ENCODE assay signal across 8 cellular contexts in the genomic region with DNA sequence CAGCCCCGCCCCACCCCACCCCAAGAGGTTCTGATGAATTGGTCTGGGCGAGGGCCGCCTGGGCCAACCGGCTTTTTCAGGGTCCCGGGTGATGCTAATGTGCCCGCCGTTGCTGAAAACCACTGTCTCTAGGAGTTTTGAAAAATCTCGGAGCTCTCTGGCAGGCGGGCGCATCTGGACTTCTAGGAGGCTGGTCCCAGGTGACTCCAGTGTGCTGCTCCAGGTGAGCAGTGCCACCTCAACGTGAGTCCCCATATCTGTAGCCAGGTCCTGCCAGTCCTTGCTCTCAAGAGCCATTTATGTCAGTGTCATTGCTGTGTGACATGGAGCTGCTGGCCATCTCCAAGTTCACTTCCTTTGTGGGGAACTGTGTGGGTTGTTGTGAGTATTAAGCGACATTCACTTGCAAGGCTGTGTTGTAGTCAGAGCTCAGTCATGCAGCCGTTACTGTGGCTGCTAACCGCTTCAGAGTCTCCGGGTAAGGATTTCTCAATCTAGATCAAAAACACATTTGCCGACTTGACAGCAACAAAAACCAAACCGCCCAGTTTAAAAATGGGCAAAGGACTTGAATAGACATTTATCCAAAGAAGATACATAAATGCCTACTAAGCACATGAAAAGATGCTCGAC. TPM values are rescaled to one million over a fixed set of nuclear protein-coding genes. Genes with fewer than 3 reads are reported as not detected.
DNase-seq lines count a peak whose midpoint lies in the region; ATAC-seq, FAIRE-seq and TF ChIP-seq lines count a peak whose summit lies in the region.

RFX8 (minus strand) TSS at position 361 of the 633 bp plus-strand sequence. CDS start 8,264 bp downstream, outside the sequence.

- 11% methylated on average over 18 of the region's 18 CpGs for WGBS in GM12878 (ENCODE audit: insufficient coverage, insufficient replicate concordance, low lambda C conversion rate, missing lambda C conversion rate)

- H3K9ac ChIP-seq in GM12878 (ENCODE audit: control insufficient read depth, insufficient read depth, low read length) = no peak within 1 kb of the TSS

- H3K4me1 ChIP-seq in GM12878 (ENCODE audit: control insufficient read depth, insufficient read depth, low read length) = no peaks in the 10 kb centered on the region
- H3K4me1 ChIP-seq in left lung = peaks cover 0 to 30% of the 10 kb centered on the region in 2 donors

- no peak within 1 kb of the TSS for H2AFZ ChIP-seq in GM12878 (ENCODE audit: control insufficient read depth, low read depth, low read length)

- H3K27me3 ChIP-seq in GM12878 (replicated peaks in 1 of 2; ENCODE audit: control insufficient read depth in 2 of 2, insufficient read depth in 2 of 2, low read length in 1 of 2) (peaks cover 4 to 13% of the 10 kb centered on the region in 2 experiments), left lung (peaks cover 0 to 61% of the 10 kb centered on the region in 2 donors)

- no peak for TF ChIP-seq RAD21 in GM12878 (IDR thresholded peaks at IDR 0.05; ENCODE audit: insufficient read depth, low read depth, low read length)

- ATAC-seq in GM12878 = peak; percentile 60
- ATAC-seq in left lung = peak; percentile 79
- ATAC-seq in GM19397 (IDR thresholded peaks at IDR 0.05; ENCODE audit: unreplicated experiment) = no peak
- ATAC-seq in HG02610 (IDR thresholded peaks at IDR 0.05; ENCODE audit: unreplicated experiment) = no peak

- POLR2A ChIA-PET in GM12878 (lab: Charles Lee) = no interaction called here

- SMC1A ChIA-PET in GM12878 (lab: Charles Lee; ENCODE audit: uncharacterized antibody, unreplicated experiment) = no interaction called here

- H3K36me3 ChIP-seq in GM12878 (ENCODE audit: control insufficient read depth in 2 of 2, insufficient read depth in 2 of 2, low read length in 1 of 2) = no peaks in the 10 kb centered on the region
- H3K36me3 ChIP-seq in left lung = no peaks in the 10 kb centered on the region

- no peaks in the 10 kb centered on the region for H4K20me1 ChIP-seq in GM12878 (ENCODE audit: control insufficient read depth, insufficient read depth)

- TF ChIP-seq EP300 in GM12878 (IDR thresholded peaks at IDR 0.05; ENCODE audit: borderline replicate concordance in 1 of 2, control insufficient read depth in 1 of 2, low read depth in 2 of 2, low read length in 2 of 2) = no peak

- FAIRE-seq in GM12878 (lab: Jason Lieb, UNC) = no peak

- H3K9me3 ChIP-seq in GM12878 (replicated peaks; ENCODE audit: control insufficient read depth, insufficient read depth, low read length) = no peaks in the 10 kb centered on the region
- no peaks in the 10 kb centered on the region for H3K9me3 ChIP-seq in left lung

- in situ Hi-C loops in GM12878 (cut with MboI) = no loop called here

- peak; percentile 81 for DNase-seq in GDM1 (lab: John Stamatoyannopoulos, UW)
- peak; percentile 95 for DNase-seq in SW480 (ENCODE audit: low spot score)
- DNase-seq in GM12878 (ENCODE audit: low read depth, low spot score) = no peak
- DNase-seq in left lung = peak in 1 of 2 donors; percentile 44
- DNase-seq in stimulated activated CD4-positive, alpha-beta T cell treated with anti-CD3 and anti-CD28 coated beads, TNF-alpha, amount 100 ng/mL, for 4 hours (ENCODE audit: low read depth in 3 of 3) = peak; percentile 15 to 21 (median 18)
- no peak for DNase-seq in NCI-H2227 treated with DMSO at 0.1 percent for 48 hours (lab: John Stamatoyannopoulos, UW)

- no peak within 1 kb of the TSS for H3K27ac ChIP-seq in GM12878 (ENCODE audit: control insufficient read depth, insufficient read depth)
- H3K27ac ChIP-seq in left lung = peak within 1 kb of the TSS; percentile 38 to 73

- H3K4me2 ChIP-seq in GM12878 (ENCODE audit: control insufficient read depth, insufficient read depth) = 0 out of 2 replicates have a peak within 1 kb of the TSS, but pooled peaks have one; percentile 17

- BruUV-seq in GM12878 (replicated peaks; lab: Mats Ljungman, UMichigan) = no TSS peak

- TF ChIP-seq CTCF in GM12878 (IDR thresholded peaks at IDR 0.05 in 2 of 3, conservative IDR thresholded peaks at IDR 0.05 in 1 of 3; ENCODE audit: control insufficient read depth in 2 of 3, extremely low read depth in 1 of 3, insufficient read depth in 1 of 3, low read depth in 3 of 3, low read length in 3 of 3) (no peak), left lung (IDR thresholded peaks at IDR 0.05) (no peak)

- H3K4me3 ChIP-seq in GM12878 (no peak within 1 kb of the TSS), left lung (peak within 1 kb of the TSS; percentile 42 to 50)

- no peak for TF ChIP-seq POLR2A in GM12878 (IDR thresholded peaks at IDR 0.05; ENCODE audit: low read depth, low read length)

- intact Hi-C loops in GM12878 (cut with micrococcal nuclease; ENCODE audit: unreplicated experiment) (no loop called here), left lung (cut with DNase I) (no loop called here)

- RAD21 ChIA-PET in GM12878 (lab: Charles Lee; ENCODE audit: unreplicated experiment) = no interaction called here

- CTCF ChIA-PET in GM12878 (lab: Yijun Ruan, JAX) = no interaction called here

- H3K79me2 ChIP-seq in GM12878 (ENCODE audit: control insufficient read depth, insufficient read depth, low read length) = no peaks in the 10 kb centered on the region

TF ChIP-seq in GM12878, 131 proteins besides CTCF, POLR2A, EP300 and RAD21:
- TF ChIP-seq SMAD1 (IDR thresholded peaks at IDR 0.05; ENCODE audit: low read depth, partially characterized antibody) (no peak), SMARCA5 (IDR thresholded peaks at IDR 0.05) (no peak), KLF5 (IDR thresholded peaks at IDR 0.05; ENCODE audit: partially characterized antibody) (no peak), ZBED1 (IDR thresholded peaks at IDR 0.05; ENCODE audit: borderline replicate concordance) (no peak), NFXL1 (IDR thresholded peaks at IDR 0.05; ENCODE audit: borderline replicate concordance) (no peak), CUX1 (IDR thresholded peaks at IDR 0.05; ENCODE audit: insufficient replicate concordance, low read depth, low read length) (no peak), NR2C2 (IDR thresholded peaks at IDR 0.05; ENCODE audit: borderline replicate concordance, control insufficient read depth, insufficient read length, low read depth) (no peak), FOXK2 (IDR thresholded peaks at IDR 0.05) (no peak), EZH2 (IDR thresholded peaks at IDR 0.05; ENCODE audit: borderline replicate concordance, control insufficient read depth, low read depth, low read length) (0 out of 2 replicates have a peak, but pooled peaks have one; percentile 80)

RNA-seq across cellular contexts. Expression of gene RFX8, which starts in this region (rescaled TPM):
- not detected in 2 replicates for total RNA-seq in GM12878 (2013; cell fraction: nucleolus; rRNA removed)
- total RNA-seq in GM12878 (2014; rRNA removed) = not detected in 2 replicates
- total RNA-seq in GM12878 (2014; rRNA removed; fragmentation: Illumina TruSeq; extraction: Trizol) = not detected in 2 replicates
- not detected in 2 replicates for total RNA-seq in GM12878 (2021)
- not detected for polyA plus RNA-seq in GM12878 (2011; ENCODE audit: low read depth)
- polyA plus RNA-seq in GM12878 (2011; rRNA removed) = 0.19 and 0.62 TPM in 2 replicates
- 0.03 and 0.07 TPM in 2 replicates for polyA plus RNA-seq in GM12878 (2011; cell fraction: cytosol; rRNA removed)
- 0.33 and 0.42 TPM in 2 replicates for polyA plus RNA-seq in GM12878 (2011; cell fraction: nucleus; rRNA removed)
- polyA plus RNA-seq in GM12878 (2012) = not detected in 2 replicates
- not detected in 2 replicates for polyA plus RNA-seq in GM12878 (2014; fragmentation: Illumina TruSeq; extraction: Trizol)
- polyA plus RNA-seq in GM12878 (2014; fragmentation: Nextera tagmentation; extraction: Ambion mirVana) = not detected
- not detected in 2 replicates for polyA plus RNA-seq in GM12878 (2014; rRNA removed)
- not detected for polyA plus RNA-seq in GM12878 (2016; fragmentation: Nextera tagmentation; extraction: Ambion mirVana)
- not detected in 2 replicates for polyA minus RNA-seq in GM12878 (2011; rRNA and poly(A)+ RNA removed)
- not detected in 2 replicates for polyA minus RNA-seq in GM12878 (2011; cell fraction: cytosol; rRNA and poly(A)+ RNA removed)
- not detected in 2 replicates for polyA minus RNA-seq in GM12878 (2011; cell fraction: nucleus; rRNA and poly(A)+ RNA removed)
- total RNA-seq in left lung = under 1 TPM in 1 of 2 donors, not detected in 1; 0.41 TPM

Comparison
In these comparisons a context has a peak if more than half of its experiments do, and no peak if none do; other contexts are left out.
1. Peak in ATAC-seq and H3K4me2 ChIP-seq in GM12878; RNA of the gene not detected or under 1 TPM.
2. Peak in ATAC-seq, H3K4me3 ChIP-seq and H3K27ac ChIP-seq in left lung; RNA of the gene not detected or under 1 TPM.
3. DNase-seq: peak in GDM1 (single experiment), SW480 (single experiment) and stimulated activated CD4-positive, alpha-beta T cell treated with anti-CD3 and anti-CD28 coated beads, TNF-alpha, amount 100 ng/mL, for 4 hours (3 of 3); none in GM12878 (single experiment) and NCI-H2227 treated with DMSO at 0.1 percent for 48 hours (single experiment).